ENCODE assay signal across 8 cellular contexts in genomic region chr3:40317061-40317676, GRCh38. TPM values are rescaled to one million over a fixed set of nuclear protein-coding genes. Genes with fewer than 3 reads are reported as not detected.
DNase-seq lines count a peak whose midpoint lies in the region; ATAC-seq, FAIRE-seq and TF ChIP-seq lines count a peak whose summit lies in the region.

No MANE protein-coding gene starts in this region.

- H2BK120ac ChIP-seq in mesenchymal stem cell (ENCODE audit: low read depth, low read length): no peak overlapping the region

- no peak overlapping the region for H2BK15ac ChIP-seq in mesenchymal stem cell (ENCODE audit: low read depth, poor library complexity, severe bottlenecking)

- H3K27me3 ChIP-seq in mesenchymal stem cell (ENCODE audit: control insufficient read depth in 1 of 2, insufficient read depth in 1 of 2, low read length in 2 of 2): no peaks in the 10 kb centered on the region

- no peak overlapping the region for H3K9ac ChIP-seq in mesenchymal stem cell (ENCODE audit: low read length)

- no peak overlapping the region for H3K14ac ChIP-seq in mesenchymal stem cell (ENCODE audit: low read length in 2 of 2)

- no peak for TF ChIP-seq POLR2A in A549 (IDR thresholded peaks at IDR 0.05; ENCODE audit: low read length)

- no peak overlapping the region for H2AFZ ChIP-seq in mesenchymal stem cell (ENCODE audit: low read depth, low read length)

- DNase-seq in A549 (ENCODE audit: low read depth in 1 of 2, low spot score in 1 of 2) (peak; percentile 31 to 58), GDM1 (lab: John Stamatoyannopoulos, UW) (peak; percentile 21), HFF-Myc (ENCODE audit: extremely low read depth, low read depth) (no peak), NCI-H1092 (lab: John Stamatoyannopoulos, UW) (peak; percentile 16), T follicular helper cell (ENCODE audit: low read depth) (peak; percentile 31), dedifferentiated amniotic fluid mesenchymal stem cell (ENCODE audit: extremely low spot score) (peak; percentile 86), mesenchymal stem cell (peak; percentile 76), urothelium cell line (ENCODE audit: low spot score) (peak; percentile 40)

- H3K4me3 ChIP-seq in A549: no peak overlapping the region
- H3K4me3 ChIP-seq in HFF-Myc (replicated peaks; ENCODE audit: low read depth, low read length): no peak overlapping the region
- H3K4me3 ChIP-seq in mesenchymal stem cell (ENCODE audit: insufficient read depth in 1 of 2, low read depth in 1 of 2, low read length in 2 of 2): no peak overlapping the region

- no peak overlapping the region for H3K27ac ChIP-seq in A549
- no peak overlapping the region for H3K27ac ChIP-seq in mesenchymal stem cell (ENCODE audit: low read length, poor library complexity, severe bottlenecking)

- no peak overlapping the region for H2AK5ac ChIP-seq in mesenchymal stem cell (ENCODE audit: low read length, severe bottlenecking)

- TF ChIP-seq CTCF in A549 (IDR thresholded peaks at IDR 0.05): peak; percentile 67
- peak; percentile 73 for TF ChIP-seq CTCF in HFF-Myc (IDR thresholded peaks at IDR 0.05; ENCODE audit: low read depth, low read length, missing control alignments)

- no peak for TF ChIP-seq EP300 in A549 (IDR thresholded peaks at IDR 0.05)

- no peak overlapping the region for H2BK5ac ChIP-seq in mesenchymal stem cell (ENCODE audit: low read depth, low read length, poor library complexity, severe bottlenecking)

- H2BK12ac ChIP-seq in mesenchymal stem cell (ENCODE audit: low read length in 2 of 2): no peak overlapping the region

- POLR2A ChIA-PET in A549 (lab: Yijun Ruan, JAX): interaction anchor here (1.2 kb wide), 1 partner anchor 126 kb away, joined by 3 read pairs; no protein-coding TSS in a partner anchor

- TF ChIP-seq RAD21 in A549 (conservative IDR thresholded peaks at IDR 0.05 in 1 of 2, IDR thresholded peaks at IDR 0.05 in 1 of 2): peak; percentile 71 to 77

- peaks cover 4% of the 10 kb centered on the region for H3K79me1 ChIP-seq in mesenchymal stem cell (replicated peaks; ENCODE audit: low read length, poor library complexity, severe bottlenecking)

- CTCF ChIA-PET in A549 (lab: Yijun Ruan, JAX): interaction anchor here (0.6 to 4.9 kb wide), 17 partner anchors 10 to 867 kb away, joined by 3 to 40 read pairs (median 3); no protein-coding TSS in a partner anchor

- H3K4me1 ChIP-seq in A549: no peaks in the 10 kb centered on the region
- peaks cover 3% of the 10 kb centered on the region for H3K4me1 ChIP-seq in mesenchymal stem cell (ENCODE audit: control insufficient read depth, insufficient read depth, low read depth, low read length)

- WGBS in A549 (ENCODE audit: missing lambda C conversion rate): 9% methylated on average over 5 of the region's 5 CpGs
- WGBS in mesenchymal stem cell: 43% methylated on average over 3 of the region's 5 CpGs

- H3K18ac ChIP-seq in mesenchymal stem cell (ENCODE audit: low read depth in 1 of 2, low read length in 2 of 2): no peak overlapping the region

- no peak for FAIRE-seq in A549 (lab: Jason Lieb, UNC)
- no peak for FAIRE-seq in urothelium cell line (lab: Jason Lieb, UNC)

- ATAC-seq in A549: peak; percentile 70 to 90; a peak in 4 of 6 replicates

- H3K23ac ChIP-seq in mesenchymal stem cell (ENCODE audit: low read length in 2 of 2): no peak overlapping the region

- no peak overlapping the region for H3K4ac ChIP-seq in mesenchymal stem cell (ENCODE audit: low read depth in 1 of 2, low read length in 2 of 2)

- H3K4me2 ChIP-seq in A549 (no peak overlapping the region), mesenchymal stem cell (ENCODE audit: low read length, poor library complexity, severe bottlenecking) (no peak overlapping the region)

- H3K36me3 ChIP-seq in mesenchymal stem cell (ENCODE audit: control insufficient read depth in 1 of 2, insufficient read depth in 2 of 2, low read depth in 1 of 2, low read length in 2 of 2): peaks cover 10 to 33% of the 10 kb centered on the region in 2 experiments

- H3K9me3 ChIP-seq in A549: no peaks in the 10 kb centered on the region
- H3K9me3 ChIP-seq in mesenchymal stem cell (ENCODE audit: control insufficient read depth, low read length): no peaks in the 10 kb centered on the region

- H4K8ac ChIP-seq in mesenchymal stem cell (ENCODE audit: low read length): no peak overlapping the region

- no peak overlapping the region for H4K91ac ChIP-seq in mesenchymal stem cell (ENCODE audit: low read length)

TF ChIP-seq in A549, 52 proteins besides CTCF, POLR2A, EP300 and RAD21:
- no peak for TF ChIP-seq TFCP2L1 (CRISPR knock-in tag; IDR thresholded peaks at IDR 0.05)
- peak; percentile 60 for TF ChIP-seq SMC3 (IDR thresholded peaks at IDR 0.05)

RNA-seq across cellular contexts. Expression of gene EIF1B, which starts 7.7 kb away (rescaled TPM):
- polyA plus RNA-seq in A549 (2011; rRNA removed): 36.9 and 42.1 TPM in 2 replicates
- 17.7 and 18.8 TPM in 2 replicates for polyA plus RNA-seq in A549 (2012; cell fraction: cytosol; rRNA removed)
- polyA plus RNA-seq in A549 (2012; cell fraction: nucleus; rRNA removed): 9.1 and 9.4 TPM in 2 replicates
- 44.5 to 46.0 TPM (median 45.7 TPM) in 3 replicates for polyA plus RNA-seq in A549 (2017; fragmentation: RNase III; extraction: RNeasy Plus Mini Kit Qiagen cat#74134 plus additional on column Dnase treatment)
- 5.2 and 6.5 TPM in 2 replicates for polyA minus RNA-seq in A549 (2011; rRNA and poly(A)+ RNA removed)
- polyA plus RNA-seq in mesenchymal stem cell (2013, experiment 1 of 2): 80.8 TPM
- 72.8 TPM for polyA plus RNA-seq in mesenchymal stem cell (2013, experiment 2 of 2)
